In the genomic region with DNA sequence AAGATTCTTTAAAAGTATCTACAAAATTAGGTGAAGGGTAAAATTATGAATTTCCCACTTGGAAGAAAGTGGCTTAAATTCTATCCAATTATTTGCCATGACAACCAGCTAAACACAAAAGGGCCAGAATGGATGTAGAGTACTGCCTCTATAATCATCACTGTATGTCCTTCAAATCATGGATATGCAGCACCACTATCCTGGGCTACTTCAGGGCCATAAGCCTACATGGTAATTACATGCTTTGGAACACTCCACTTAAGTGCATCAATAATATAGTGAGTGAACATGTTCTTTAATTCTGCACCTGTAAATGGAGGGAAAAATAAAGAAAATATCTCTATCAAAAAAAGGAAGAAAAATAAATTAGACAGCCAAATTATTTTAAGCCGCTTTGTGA, we compare ENCODE assay signal across 21 cellular contexts.
"Had no signal": no experiment of that assay in that cellular context is flagged by ENCODE, and none has a peak within 500 bp of the region (broad histone marks: within the 10 kb centered on the region; RNA-seq: fewer than 3 reads in every experiment).

No MANE protein-coding gene starts in this region.

- H3K9me3 Mint-ChIP-seq: activated B cell treated with CpG ODN at 0.5 μM for 24 hours; memory B cell; stimulated activated naive CD8-positive, alpha-beta T cell treated with anti-CD3 and anti-CD28 coated beads, Interleukin-15, Interleukin-2, amounts not matched to agents 100 ng/mL and 50 ng/mL, for 24 hours had no signal

- H3K27me3 Mint-ChIP-seq: activated B cell treated with CpG ODN at 0.5 μM for 24 hours; activated CD4-positive, alpha-beta T cell treated with anti-CD3 and anti-CD28 coated beads for 36 hours; activated naive CD4-positive, alpha-beta T cell treated with anti-CD3 and anti-CD28 coated beads, Interleukin-2, amount 10 ng/mL, durations not matched to agents 7 days and 5 days; memory B cell; stimulated activated naive CD8-positive, alpha-beta T cell treated with anti-CD3 and anti-CD28 coated beads, Interleukin-15, Interleukin-2, amounts not matched to agents 100 ng/mL and 50 ng/mL, for 24 hours had no signal

- DNase-seq: activated B cell treated with CpG ODN at 0.5 μM for 24 hours; activated CD4-positive, alpha-beta T cell treated with anti-CD3 and anti-CD28 coated beads for 36 hours; activated CD4-positive, alpha-beta T cell treated with anti-CD3 and anti-CD28 coated beads, Interleukin-2, amount 50 U/mL, for 4 hours; activated effector memory CD4-positive, alpha-beta T cell treated with anti-CD3 and anti-CD28 coated beads, Interleukin-2, amount 50 U/mL, for 16 hours; activated naive CD4-positive, alpha-beta T cell treated with anti-CD3 and anti-CD28 coated beads, Interleukin-2, amount 10 ng/mL, durations not matched to agents 7 days and 5 days; activated T-cell treated with anti-CD3 and anti-CD28 coated beads, Interleukin-2, amount 50 U/mL, for 72 hours; cortex of kidney; endodermal cell; esophagus squamous epithelium; gastrocnemius medialis; islet precursor cell; left cardiac atrium; posterior cingulate gyrus; right lobe of liver; stimulated activated CD4-positive, alpha-beta T cell treated with anti-CD3 and anti-CD28 coated beads, Interleukin-1b, Interleukin-23, amount 100 ng/mL, for 48 hours; substantia nigra; thyroid gland; upper lobe of right lung had no signal

- H3K36me3 Mint-ChIP-seq: activated naive CD4-positive, alpha-beta T cell treated with anti-CD3 and anti-CD28 coated beads, Interleukin-2, amount 10 ng/mL, durations not matched to agents 7 days and 5 days; memory B cell; neural progenitor cell had no signal

- H3K27ac Mint-ChIP-seq: activated B cell treated with CpG ODN at 0.5 μM for 24 hours; activated CD4-positive, alpha-beta T cell treated with anti-CD3 and anti-CD28 coated beads for 36 hours; activated naive CD4-positive, alpha-beta T cell treated with anti-CD3 and anti-CD28 coated beads, Interleukin-2, amount 10 ng/mL, durations not matched to agents 7 days and 5 days; activated T-cell treated with anti-CD3 and anti-CD28 coated beads, Interleukin-2, amount 50 U/mL, for 72 hours; endodermal cell; memory B cell; neural progenitor cell; stimulated activated naive CD8-positive, alpha-beta T cell treated with anti-CD3 and anti-CD28 coated beads, Interleukin-15, Interleukin-2, amounts not matched to agents 100 ng/mL and 50 ng/mL, for 24 hours had no signal

- H3K4me3 Mint-ChIP-seq: activated B cell treated with CpG ODN at 0.5 μM for 24 hours; activated CD4-positive, alpha-beta T cell treated with anti-CD3 and anti-CD28 coated beads for 36 hours; activated naive CD4-positive, alpha-beta T cell treated with anti-CD3 and anti-CD28 coated beads, Interleukin-2, amount 10 ng/mL, durations not matched to agents 7 days and 5 days; activated T-cell treated with anti-CD3 and anti-CD28 coated beads, Interleukin-2, amount 50 U/mL, for 72 hours; endodermal cell; memory B cell; neural progenitor cell; stimulated activated naive CD8-positive, alpha-beta T cell treated with anti-CD3 and anti-CD28 coated beads, Interleukin-15, Interleukin-2, amounts not matched to agents 100 ng/mL and 50 ng/mL, for 24 hours had no signal

- H3K4me1 Mint-ChIP-seq: activated B cell treated with CpG ODN at 0.5 μM for 24 hours; activated CD4-positive, alpha-beta T cell treated with anti-CD3 and anti-CD28 coated beads for 36 hours; activated naive CD4-positive, alpha-beta T cell treated with anti-CD3 and anti-CD28 coated beads, Interleukin-2, amount 10 ng/mL, durations not matched to agents 7 days and 5 days; endodermal cell; memory B cell; neural progenitor cell had no signal
